ENCODE assay signal across 1 cellular context in the genomic region with DNA sequence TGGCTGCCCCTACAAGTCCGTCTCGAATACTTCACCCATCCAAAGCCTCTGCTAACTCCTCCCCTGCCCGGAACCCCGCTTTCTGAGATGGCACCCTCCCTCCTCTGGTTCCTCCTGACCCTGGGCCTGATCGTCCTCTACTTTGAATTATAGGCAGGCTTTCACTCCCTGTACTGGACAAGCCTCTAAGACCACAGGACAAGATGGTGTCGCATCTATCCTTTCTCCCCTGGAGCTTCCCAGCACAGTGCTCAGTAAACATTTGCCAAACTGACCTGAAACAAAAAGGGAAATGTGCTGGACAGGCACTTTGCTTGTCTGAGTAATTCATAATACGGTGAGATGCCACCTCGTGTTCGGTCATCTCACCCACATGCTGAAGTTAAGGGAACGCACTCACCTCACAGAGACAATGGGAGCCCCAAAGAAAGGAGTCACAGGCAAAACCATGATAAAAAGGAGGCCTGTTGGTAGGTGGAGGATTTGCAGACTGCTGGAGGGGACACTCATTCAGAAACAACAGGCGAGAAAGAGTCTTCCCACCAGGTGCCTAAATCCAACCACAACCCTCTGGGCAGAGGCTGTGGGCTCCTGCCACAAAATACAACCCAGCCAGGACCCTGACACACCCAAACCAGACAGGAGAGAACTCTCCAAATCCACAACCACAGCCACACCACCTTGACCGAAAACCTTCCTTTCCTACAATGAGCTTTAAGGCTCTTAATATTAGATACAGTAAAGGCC.
TF ChIP-seq lines count a peak whose summit lies in the region.

No MANE protein-coding gene starts in this region.

TF ChIP-seq in GM23338, 12 proteins besides CTCF, POLR2A, EP300 and RAD21:
- TF ChIP-seq ZNF331 (CRISPR knock-in tag; IDR thresholded peaks at IDR 0.05; ENCODE audit: low read depth), result no peak
- TF ChIP-seq ETS1 (IDR thresholded peaks at IDR 0.05), result no peak
- no peak for TF ChIP-seq STAT1 (IDR thresholded peaks at IDR 0.05; ENCODE audit: unreplicated experiment)
